In the genomic region with DNA sequence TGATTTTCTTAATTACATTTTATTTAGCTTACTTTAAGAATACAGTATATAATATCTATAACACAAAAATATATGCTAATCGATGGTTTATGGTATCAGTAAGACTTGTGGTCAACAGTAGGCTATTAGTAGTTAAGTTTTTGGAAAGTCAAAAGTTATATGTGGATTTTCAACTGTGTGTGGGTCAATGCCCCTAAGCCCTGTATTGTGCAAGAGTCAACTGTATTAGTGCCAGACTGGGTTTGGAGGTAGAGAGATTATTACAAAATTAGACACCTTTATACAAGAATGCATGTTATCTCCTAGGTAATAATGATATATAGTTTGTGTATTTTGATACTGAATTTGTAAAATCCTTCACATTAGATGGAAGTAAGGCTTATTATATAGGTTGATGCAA, we compare ENCODE assay signal across 35 cellular contexts.
"Had no signal": no experiment of that assay in that cellular context is flagged by ENCODE, and none has a peak within 500 bp of the region (broad histone marks: within the 10 kb centered on the region; RNA-seq: fewer than 3 reads in every experiment).

No MANE protein-coding gene starts in this region.

- H3K36me3 Mint-ChIP-seq: activated CD4-positive, alpha-beta memory T cell treated with anti-CD3 and anti-CD28 coated beads for 36 hours; activated naive CD4-positive, alpha-beta T cell treated with anti-CD3 and anti-CD28 coated beads, Interleukin-2, amount 10 ng/mL, durations not matched to agents 7 days and 5 days; activated naive CD4-positive, alpha-beta T cell treated with anti-CD3 and anti-CD28 coated beads, Interleukin-2, amount 50 U/mL, for 24 hours; activated naive CD8-positive, alpha-beta T cell; activated naive CD8-positive, alpha-beta T cell treated with anti-CD3 and anti-CD28 coated beads, Interleukin-2, amount 10 ng/mL, durations not matched to agents 7 days and 5 days; brain had no signal

- H3K36me3 ChIP-seq: ascending aorta had no signal

- H3K27me3 Mint-ChIP-seq: activated B cell treated with CpG ODN at 0.5 μM for 24 hours; activated CD4-positive, alpha-beta memory T cell treated with anti-CD3 and anti-CD28 coated beads for 36 hours; activated CD4-positive, alpha-beta T cell treated with anti-CD3 and anti-CD28 coated beads, Interleukin-2, amount 10 ng/mL, durations not matched to agents 24 days and 14 days; activated CD8-positive, alpha-beta T cell treated with anti-CD3 and anti-CD28 coated beads for 36 hours; activated naive CD4-positive, alpha-beta T cell treated with anti-CD3 and anti-CD28 coated beads, Interleukin-2, amount 10 ng/mL, durations not matched to agents 7 days and 5 days; activated naive CD4-positive, alpha-beta T cell treated with anti-CD3 and anti-CD28 coated beads, Interleukin-2, amount 50 U/mL, for 24 hours; activated naive CD8-positive, alpha-beta T cell; activated naive CD8-positive, alpha-beta T cell treated with anti-CD3 and anti-CD28 coated beads, Interleukin-2, amount 10 ng/mL, durations not matched to agents 7 days and 5 days; activated naive CD8-positive, alpha-beta T cell treated with anti-CD3 and anti-CD28 coated beads, Interleukin-2, amount 50 U/mL, for 24 hours; activated T-helper 17 cell treated with anti-CD3 and anti-CD28 coated beads, Interleukin-2, amount 50 U/mL, for 72 hours had no signal

- H3K4me3 Mint-ChIP-seq: activated B cell treated with CpG ODN at 0.5 μM for 24 hours; activated CD4-positive, alpha-beta memory T cell treated with anti-CD3 and anti-CD28 coated beads for 36 hours; activated CD4-positive, alpha-beta T cell treated with anti-CD3 and anti-CD28 coated beads, Interleukin-2, amount 10 ng/mL, durations not matched to agents 24 days and 14 days; activated CD8-positive, alpha-beta T cell treated with anti-CD3 and anti-CD28 coated beads for 36 hours; activated naive CD4-positive, alpha-beta T cell treated with anti-CD3 and anti-CD28 coated beads, Interleukin-2, amount 10 ng/mL, durations not matched to agents 7 days and 5 days; activated naive CD4-positive, alpha-beta T cell treated with anti-CD3 and anti-CD28 coated beads, Interleukin-2, amount 50 U/mL, for 24 hours; activated naive CD8-positive, alpha-beta T cell; activated naive CD8-positive, alpha-beta T cell treated with anti-CD3 and anti-CD28 coated beads, Interleukin-2, amount 10 ng/mL, durations not matched to agents 7 days and 5 days; activated naive CD8-positive, alpha-beta T cell treated with anti-CD3 and anti-CD28 coated beads, Interleukin-2, amount 50 U/mL, for 24 hours; activated T-cell treated with anti-CD3 and anti-CD28 coated beads, Interleukin-2, amount 50 U/mL, for 4 hours; activated T-cell treated with anti-CD3 and anti-CD28 coated beads, Interleukin-2, amount 50 U/mL, for 72 hours; activated T-helper 1 cell treated with anti-CD3 and anti-CD28 coated beads, Interleukin-12 subunit alpha, Interleukin-12 subunit beta, Interleukin-2, Interleukin-4 antibody, amounts not matched to agents 30 ng/mL and 10 ng/mL and 1 ng/mL, durations not matched to agents 14 hours and 24 hours and 36 hours; activated T-helper 17 cell treated with anti-CD3 and anti-CD28 coated beads, Interleukin-2, amount 50 U/mL, for 72 hours; brain; T-helper 1 cell treated with Interleukin-12 subunit alpha and Interleukin-12 subunit beta and Interleukin-4 antibody, amounts not matched to agents 30 μg/mL and 1 μg/mL, for 36 hours; T-helper 2 cell treated with Interferon-gamma antibody and Interleukin-4, amounts not matched to agents 5 μg/mL and 100 μg/mL, for 36 hours had no signal

- H3K9me3 Mint-ChIP-seq: activated B cell treated with CpG ODN at 0.5 μM for 24 hours; activated CD4-positive, alpha-beta memory T cell treated with anti-CD3 and anti-CD28 coated beads for 36 hours; activated CD4-positive, alpha-beta T cell treated with anti-CD3 and anti-CD28 coated beads, Interleukin-2, amount 10 ng/mL, durations not matched to agents 24 days and 14 days; activated CD8-positive, alpha-beta T cell treated with anti-CD3 and anti-CD28 coated beads for 36 hours; activated naive CD4-positive, alpha-beta T cell treated with anti-CD3 and anti-CD28 coated beads, Interleukin-2, amount 10 ng/mL, durations not matched to agents 7 days and 5 days; activated naive CD4-positive, alpha-beta T cell treated with anti-CD3 and anti-CD28 coated beads, Interleukin-2, amount 50 U/mL, for 24 hours; activated naive CD8-positive, alpha-beta T cell treated with anti-CD3 and anti-CD28 coated beads, Interleukin-2, amount 10 ng/mL, durations not matched to agents 7 days and 5 days; activated naive CD8-positive, alpha-beta T cell treated with anti-CD3 and anti-CD28 coated beads, Interleukin-2, amount 50 U/mL, for 24 hours; activated T-cell treated with anti-CD3 and anti-CD28 coated beads, Interleukin-2, amount 50 U/mL, for 4 hours; activated T-helper 1 cell treated with anti-CD3 and anti-CD28 coated beads, Interleukin-12 subunit alpha, Interleukin-12 subunit beta, Interleukin-2, Interleukin-4 antibody, amounts not matched to agents 30 ng/mL and 10 ng/mL and 1 ng/mL, durations not matched to agents 14 hours and 24 hours and 36 hours; activated T-helper 17 cell treated with anti-CD3 and anti-CD28 coated beads, Interleukin-2, amount 50 U/mL, for 72 hours; brain; T-helper 1 cell treated with Interleukin-12 subunit alpha and Interleukin-12 subunit beta and Interleukin-4 antibody, amounts not matched to agents 30 μg/mL and 1 μg/mL, for 36 hours; T-helper 2 cell treated with Interferon-gamma antibody and Interleukin-4, amounts not matched to agents 5 μg/mL and 100 μg/mL, for 36 hours had no signal

- FAIRE-seq: TTC549 had no signal

- H3K9me3 ChIP-seq: ascending aorta had no signal

- H3K4me3 ChIP-seq: ascending aorta had no signal

- H3K27ac ChIP-seq: ascending aorta, VCaP had no signal

- H3K4me1 Mint-ChIP-seq: activated B cell treated with CpG ODN at 0.5 μM for 24 hours; activated CD4-positive, alpha-beta T cell treated with anti-CD3 and anti-CD28 coated beads, Interleukin-2, amount 10 ng/mL, durations not matched to agents 24 days and 14 days; activated naive CD4-positive, alpha-beta T cell treated with anti-CD3 and anti-CD28 coated beads, Interleukin-2, amount 10 ng/mL, durations not matched to agents 7 days and 5 days; activated naive CD4-positive, alpha-beta T cell treated with anti-CD3 and anti-CD28 coated beads, Interleukin-2, amount 50 U/mL, for 24 hours; activated naive CD8-positive, alpha-beta T cell treated with anti-CD3 and anti-CD28 coated beads, Interleukin-2, amount 10 ng/mL, durations not matched to agents 7 days and 5 days; activated naive CD8-positive, alpha-beta T cell treated with anti-CD3 and anti-CD28 coated beads, Interleukin-2, amount 50 U/mL, for 24 hours; activated T-helper 17 cell treated with anti-CD3 and anti-CD28 coated beads, Interleukin-2, amount 50 U/mL, for 72 hours; brain had no signal

- DNase-seq: activated B cell treated with CpG ODN at 0.5 μM for 24 hours; activated CD4-positive, alpha-beta memory T cell treated with anti-CD3 and anti-CD28 coated beads for 36 hours; activated CD4-positive, alpha-beta T cell treated with anti-CD3 and anti-CD28 coated beads for 4 hours; activated CD4-positive, alpha-beta T cell treated with anti-CD3 and anti-CD28 coated beads, Interleukin-2, amount 10 ng/mL, durations not matched to agents 24 days and 14 days; activated CD4-positive, alpha-beta T cell treated with anti-CD3 and anti-CD28 coated beads, Interleukin-2, amount 50 U/mL, for 1 hour; activated CD4-positive, alpha-beta T cell treated with anti-CD3 and anti-CD28 coated beads, Interleukin-2, amount 50 U/mL, for 4 hours; activated CD4-positive, CD25-positive, alpha-beta regulatory T cell treated with anti-CD3 and anti-CD28 coated beads, Interleukin-2, amount 50 U/mL, for 72 hours; activated CD8-positive, alpha-beta memory T cell treated with anti-CD3 and anti-CD28 coated beads, Interleukin-2, amount 50 U/mL, for 4 hours; activated CD8-positive, alpha-beta T cell treated with anti-CD3 and anti-CD28 coated beads for 36 hours; activated effector memory CD4-positive, alpha-beta T cell treated with anti-CD3 and anti-CD28 coated beads, Interleukin-2, amount 50 U/mL, for 16 hours; activated gamma-delta T cell treated with Interleukin-2 at 50 U/mL for 16 hours; activated naive CD4-positive, alpha-beta T cell; activated naive CD4-positive, alpha-beta T cell treated with anti-CD3 and anti-CD28 coated beads, Interleukin-2, amount 10 ng/mL, durations not matched to agents 7 days and 5 days; activated naive CD8-positive, alpha-beta T cell treated with anti-CD3 and anti-CD28 coated beads, Interleukin-2, amount 10 ng/mL, durations not matched to agents 7 days and 5 days; activated naive CD8-positive, alpha-beta T cell treated with anti-CD3 and anti-CD28 coated beads, Interleukin-2, amount 50 U/mL, for 24 hours; activated T-cell treated with anti-CD3 and anti-CD28 coated beads for 4 hours; activated T-cell treated with anti-CD3 and anti-CD28 coated beads, Interleukin-2, amount 50 U/mL, for 1 hour; activated T-cell treated with anti-CD3 and anti-CD28 coated beads, Interleukin-2, amount 50 U/mL, for 4 hours; activated T-cell treated with anti-CD3 and anti-CD28 coated beads, Interleukin-2, amount 50 U/mL, for 72 hours; amygdala; anterior cingulate cortex; central memory CD4-positive, alpha-beta T cell; T-helper 1 cell; T-helper 2 cell; T-helper 9 cell had no signal

- H3K4me1 ChIP-seq: ascending aorta had no signal

- H3K27ac Mint-ChIP-seq: activated B cell treated with CpG ODN at 0.5 μM for 24 hours; activated CD4-positive, alpha-beta memory T cell treated with anti-CD3 and anti-CD28 coated beads for 36 hours; activated CD4-positive, alpha-beta T cell treated with anti-CD3 and anti-CD28 coated beads, Interleukin-2, amount 10 ng/mL, durations not matched to agents 24 days and 14 days; activated CD8-positive, alpha-beta T cell treated with anti-CD3 and anti-CD28 coated beads for 36 hours; activated naive CD4-positive, alpha-beta T cell treated with anti-CD3 and anti-CD28 coated beads, Interleukin-2, amount 10 ng/mL, durations not matched to agents 7 days and 5 days; activated naive CD4-positive, alpha-beta T cell treated with anti-CD3 and anti-CD28 coated beads, Interleukin-2, amount 50 U/mL, for 24 hours; activated naive CD8-positive, alpha-beta T cell; activated naive CD8-positive, alpha-beta T cell treated with anti-CD3 and anti-CD28 coated beads, Interleukin-2, amount 10 ng/mL, durations not matched to agents 7 days and 5 days; activated naive CD8-positive, alpha-beta T cell treated with anti-CD3 and anti-CD28 coated beads, Interleukin-2, amount 50 U/mL, for 24 hours; activated T-cell treated with anti-CD3 and anti-CD28 coated beads, Interleukin-2, amount 50 U/mL, for 72 hours; activated T-helper 1 cell treated with anti-CD3 and anti-CD28 coated beads, Interleukin-12 subunit alpha, Interleukin-12 subunit beta, Interleukin-2, Interleukin-4 antibody, amounts not matched to agents 30 ng/mL and 10 ng/mL and 1 ng/mL, durations not matched to agents 14 hours and 24 hours and 36 hours; activated T-helper 17 cell treated with anti-CD3 and anti-CD28 coated beads, Interleukin-2, amount 50 U/mL, for 72 hours; brain; T-helper 1 cell treated with Interleukin-12 subunit alpha and Interleukin-12 subunit beta and Interleukin-4 antibody, amounts not matched to agents 30 μg/mL and 1 μg/mL, for 36 hours; T-helper 2 cell treated with Interferon-gamma antibody and Interleukin-4, amounts not matched to agents 5 μg/mL and 100 μg/mL, for 36 hours had no signal

- H3K27me3 ChIP-seq: ascending aorta had no signal

- ATAC-seq: activated CD8-positive, alpha-beta T cell treated with anti-CD3 and anti-CD28 coated beads for 36 hours; activated naive CD8-positive, alpha-beta T cell treated with anti-CD3 and anti-CD28 coated beads, Interleukin-2, amount 50 U/mL, for 24 hours; activated T-cell treated with anti-CD3 and anti-CD28 coated beads, Interleukin-2, amount 50 U/mL, for 4 hours; activated T-cell treated with anti-CD3 and anti-CD28 coated beads, Interleukin-2, amount 50 U/mL, for 72 hours; activated T-helper 17 cell treated with anti-CD3 and anti-CD28 coated beads, Interleukin-2, amount 50 U/mL, for 72 hours had no signal
